9 cellular contexts compared by ENCODE assay signal in the genomic region with DNA sequence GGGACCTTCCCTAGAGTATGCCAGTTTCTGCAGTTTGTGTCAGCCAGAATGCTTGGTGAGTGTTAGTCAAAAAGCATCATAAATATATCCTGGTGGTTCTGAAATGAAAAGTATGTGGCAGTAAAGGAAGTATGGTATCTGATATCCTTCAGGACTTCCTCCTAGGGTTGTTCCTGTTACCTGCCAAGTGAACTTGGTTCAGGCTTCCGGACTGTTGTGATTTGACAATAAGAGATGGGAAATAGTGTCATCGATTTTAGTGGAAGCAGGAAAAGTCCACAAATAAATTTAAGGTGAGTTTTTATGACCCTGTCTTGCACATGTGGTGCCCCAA. TPM values are rescaled to one million over a fixed set of nuclear protein-coding genes. Genes with fewer than 3 reads are reported as not detected.
A peak's percentile ranks its signal among the peaks of the same experiment; 100 is the strongest.
DNase-seq lines count a peak whose midpoint lies in the region; ATAC-seq and TF ChIP-seq lines count a peak whose summit lies in the region.
"Had no signal": no experiment of that assay in that cellular context is flagged by ENCODE, and none has a peak within 500 bp of the region (broad histone marks: within the 10 kb centered on the region; RNA-seq: fewer than 3 reads in every experiment).

No MANE protein-coding gene starts in this region.

- peak overlapping the region; percentile 89 to 93 for H3K4me3 Mint-ChIP-seq in activated T-cell treated with anti-CD3 and anti-CD28 coated beads, Interleukin-2, amount 50 U/mL, for 72 hours

- H3K4me1 ChIP-seq in body of pancreas (peaks cover 49% of the 10 kb centered on the region), lower lobe of right lung (peaks cover 42% of the 10 kb centered on the region), tibial nerve (peaks cover 0 to 47% (median 15%) of the 10 kb centered on the region in 4 donors)

- no peak for TF ChIP-seq POLR2A in body of pancreas (IDR thresholded peaks at IDR 0.05)
- TF ChIP-seq POLR2A in tibial nerve (IDR thresholded peaks at IDR 0.05): no peak

- H3K27ac Mint-ChIP-seq in activated T-cell treated with anti-CD3 and anti-CD28 coated beads, Interleukin-2, amount 50 U/mL, for 72 hours: peak overlapping the region; percentile 73

- H3K9me3 ChIP-seq in body of pancreas (no peaks in the 10 kb centered on the region), lower lobe of right lung (no peaks in the 10 kb centered on the region), tibial nerve (no peaks in the 10 kb centered on the region)

- H3K4me1 Mint-ChIP-seq in activated T-cell treated with anti-CD3 and anti-CD28 coated beads, Interleukin-2, amount 50 U/mL, for 72 hours (ENCODE audit: low read depth): peaks cover 14% of the 10 kb centered on the region

- TF ChIP-seq CTCF in body of pancreas (IDR thresholded peaks at IDR 0.05) (no peak), lower lobe of right lung (IDR thresholded peaks at IDR 0.05) (no peak), tibial nerve (IDR thresholded peaks at IDR 0.05) (no peak)

- peaks cover 69% of the 10 kb centered on the region for H3K27me3 Mint-ChIP-seq in activated T-cell treated with anti-CD3 and anti-CD28 coated beads, Interleukin-2, amount 50 U/mL, for 72 hours (ENCODE audit: low read depth)

- peak overlapping the region in 1 of 2 donors; percentile 84 for H3K4me3 ChIP-seq in body of pancreas
- H3K4me3 ChIP-seq in lower lobe of right lung: peak overlapping the region; percentile 85
- H3K4me3 ChIP-seq in tibial nerve: peak overlapping the region; percentile 63 to 84 (median 78)

- peak in 1 of 2 donors; percentile 6 for DNase-seq in activated T-cell treated with anti-CD3 and anti-CD28 coated beads, Interleukin-2, amount 50 U/mL, for 72 hours
- DNase-seq in activated T-cell treated with anti-CD3 and anti-CD28 coated beads, Interleukin-2, amount 50 U/mL, for 48 hours: no peak
- DNase-seq in body of pancreas (no peak), lower lobe of right lung (no peak), tibial nerve (ENCODE audit: low spot score in 2 of 2) (no peak), midbrain (lab: John Stamatoyannopoulos, UW) (no peak)
- DNase-seq: SIG-M5 had no signal

- peak; percentile 22 to 48 for ATAC-seq in activated T-cell treated with anti-CD3 and anti-CD28 coated beads, Interleukin-2, amount 50 U/mL, for 72 hours (replicated peaks in 1 of 2)
- no peak for ATAC-seq in body of pancreas
- ATAC-seq in lower lobe of right lung: no peak
- no peak for ATAC-seq in HG02973 (IDR thresholded peaks at IDR 0.05; ENCODE audit: unreplicated experiment)
- no peak for ATAC-seq in GM21529 (IDR thresholded peaks at IDR 0.05; ENCODE audit: unreplicated experiment)

- TF ChIP-seq EP300 in tibial nerve (IDR thresholded peaks at IDR 0.05): no peak

- no peaks in the 10 kb centered on the region for H3K36me3 ChIP-seq in body of pancreas (replicated peaks in 1 of 2; ENCODE audit: insufficient read depth in 1 of 2, low read depth in 2 of 2)
- no peaks in the 10 kb centered on the region for H3K36me3 ChIP-seq in lower lobe of right lung
- no peaks in the 10 kb centered on the region for H3K36me3 ChIP-seq in tibial nerve

- intact Hi-C loops in body of pancreas (cut with DNase I) (no loop called here), lower lobe of right lung (cut with DNase I) (no loop called here)

- 14 to 29% methylated on average over 2 of the region's 2 CpGs for WGBS in body of pancreas, 2 donors
- 42 to 44% methylated on average over 2 of the region's 2 CpGs for WGBS in tibial nerve, 2 donors

- H3K27me3 ChIP-seq in body of pancreas (no peaks in the 10 kb centered on the region), lower lobe of right lung (ENCODE audit: low read depth) (peaks cover 3% of the 10 kb centered on the region), tibial nerve (no peaks in the 10 kb centered on the region)

- peaks cover 0 to 2% of the 10 kb centered on the region in 2 donors for H3K36me3 Mint-ChIP-seq in activated T-cell treated with anti-CD3 and anti-CD28 coated beads, Interleukin-2, amount 50 U/mL, for 72 hours (ENCODE audit: insufficient read depth in 2 of 2)

- H3K9me3 Mint-ChIP-seq in activated T-cell treated with anti-CD3 and anti-CD28 coated beads, Interleukin-2, amount 50 U/mL, for 72 hours: no peaks in the 10 kb centered on the region

- H3K27ac ChIP-seq in body of pancreas (peak overlapping the region; percentile 79 to 92 (median 89)), lower lobe of right lung (peak overlapping the region; percentile 89), tibial nerve (peak overlapping the region in 3 of 4 donors; percentile 90 to 97 (median 96))

RNA-seq across cellular contexts. Expression of a gene that starts 2.0 kb away (rescaled TPM):
- total RNA-seq in activated T-cell treated with anti-CD3 and anti-CD28 coated beads, Interleukin-2, amount 50 U/mL, for 72 hours: 1 to 10 TPM in 1 of 2 donors, under 1 TPM in 1; 0.35 to 1.6 TPM
- total RNA-seq in body of pancreas: 10 to 100 TPM; 23.1 to 23.3 TPM
- 39.5 TPM for total RNA-seq in lower lobe of right lung
- total RNA-seq in tibial nerve: 10 to 100 TPM; 43.5 to 66.3 (median 57.6) TPM

Comparison
In these comparisons a context has a peak if more than half of its experiments do, and no peak if none do; other contexts are left out.
1. ATAC-seq: peak in activated T-cell treated with anti-CD3 and anti-CD28 coated beads, Interleukin-2, amount 50 U/mL, for 72 hours (2 of 2); none in body of pancreas (single experiment), lower lobe of right lung (0 of 2), HG02973 (single experiment) and GM21529 (single experiment).
2. RNA of a gene that starts 2.0 kb away (total RNA-seq): 43.5 to 66.3 TPM in tibial nerve, 39.5 TPM in lower lobe of right lung (single experiment) and 23.1 to 23.3 TPM in body of pancreas; 0.35 to 1.6 TPM in activated T-cell treated with anti-CD3 and anti-CD28 coated beads, Interleukin-2, amount 50 U/mL, for 72 hours; every median in the first group is over 4 times any median in the second.
3. Peak in every context shown above with its lines, with median percentiles within 50 percentile points of each other: H3K27ac ChIP-seq.